In the genomic region with DNA sequence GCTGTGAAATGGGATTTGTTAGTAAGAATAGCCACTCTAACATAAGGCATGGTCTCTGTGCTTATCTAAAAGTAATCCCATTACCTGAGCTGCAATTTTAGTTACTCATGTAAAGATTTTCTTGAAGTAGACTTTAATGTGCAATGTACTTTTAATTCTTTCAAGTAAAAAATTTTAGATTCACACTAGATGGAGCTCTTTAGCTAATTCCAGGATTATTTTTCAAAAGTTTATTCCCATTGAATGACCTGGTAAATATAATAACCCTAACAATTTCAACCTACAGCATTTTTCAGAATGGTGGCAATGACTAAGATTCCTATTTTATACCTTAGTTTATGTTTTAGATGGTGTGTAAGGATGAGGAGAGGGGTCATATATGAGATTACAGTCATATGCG, we compare ENCODE assay signal across 11 cellular contexts. TPM values are rescaled to one million over a fixed set of nuclear protein-coding genes. Genes with fewer than 3 reads are reported as not detected.
A peak's percentile ranks its signal among the peaks of the same experiment; 100 is the strongest.
DNase-seq lines count a peak whose midpoint lies in the region; ATAC-seq and TF ChIP-seq lines count a peak whose summit lies in the region.
"Had no signal": no experiment of that assay in that cellular context is flagged by ENCODE, and none has a peak within 500 bp of the region (broad histone marks: within the 10 kb centered on the region; RNA-seq: fewer than 3 reads in every experiment).

No MANE protein-coding gene starts in this region.

- peaks cover 34% of the 10 kb centered on the region for H4K20me1 ChIP-seq in smooth muscle cell (ENCODE audit: low read depth)

- no peak overlapping the region for H3K9ac ChIP-seq in smooth muscle cell (ENCODE audit: low read depth)

- WGBS in smooth muscle cell (ENCODE audit: low lambda C conversion rate), result 100% methylated on average over 1 of the region's 1 CpG

- H3F3A ChIP-seq in smooth muscle cell (ENCODE audit: low read depth), result no peaks in the 10 kb centered on the region

- no peak overlapping the region for H3K27ac ChIP-seq in RWPE1
- no peak overlapping the region for H3K27ac ChIP-seq in smooth muscle cell (ENCODE audit: low read depth)
- H3K27ac ChIP-seq: skin epidermis had no signal

- H3K36me3 ChIP-seq in smooth muscle cell (ENCODE audit: low read depth), result peaks cover 37% of the 10 kb centered on the region

- no peak overlapping the region for H3K4me3 ChIP-seq in smooth muscle cell
- H3K4me3 ChIP-seq: lung, skin epidermis had no signal

- H3K27me3 ChIP-seq in smooth muscle cell (ENCODE audit: low read depth), result no peaks in the 10 kb centered on the region

- no peak overlapping the region for H2AFZ ChIP-seq in smooth muscle cell (ENCODE audit: low read depth)

- POLR2A ChIA-PET in RWPE1 (lab: Yijun Ruan, JAX; ENCODE audit: low non-redundant PET), result no interaction called here

- peak; percentile 8 for DNase-seq in DMS 273 (lab: John Stamatoyannopoulos, UW; ENCODE audit: unreplicated experiment)
- no peak for DNase-seq in DMS 273 treated with DMSO at 0.1 percent for 48 hours (lab: John Stamatoyannopoulos, UW)
- no peak for DNase-seq in RWPE1 (ENCODE audit: low spot score)
- peak; percentile 62 for DNase-seq in fibroblast of peridontal ligament (ENCODE audit: extremely low read depth)
- DNase-seq in smooth muscle cell (lab: John Stamatoyannopoulos, UW; ENCODE audit: unreplicated experiment), result no peak
- DNase-seq in AG20443 (ENCODE audit: low spot score), result no peak
- DNase-seq in DMS79 (lab: John Stamatoyannopoulos, UW), result no peak
- DNase-seq: activated naive CD4-positive, alpha-beta T cell had no signal

- no peaks in the 10 kb centered on the region for H3K79me2 ChIP-seq in smooth muscle cell (ENCODE audit: low read depth)

- no peaks in the 10 kb centered on the region for H3K9me3 ChIP-seq in smooth muscle cell (replicated peaks; ENCODE audit: low read depth)

- TF ChIP-seq CTCF in RWPE1 (conservative IDR thresholded peaks at IDR 0.05; ENCODE audit: low read depth) (peak; percentile 34), smooth muscle cell (IDR thresholded peaks at IDR 0.05; ENCODE audit: borderline replicate concordance, insufficient read depth, poor library complexity, severe bottlenecking) (peak; percentile 37)

- CTCF ChIA-PET in RWPE1 (lab: Yijun Ruan, JAX), result interaction anchor here (0.7 to 1.0 kb wide), 2 partner anchors 38 to 282 kb away, joined by 3 to 5 read pairs; no protein-coding TSS in a partner anchor

- no peak for ATAC-seq in HG03520 (IDR thresholded peaks at IDR 0.05; ENCODE audit: unreplicated experiment)

- no peak overlapping the region for H3K4me2 ChIP-seq in smooth muscle cell

- no peaks in the 10 kb centered on the region for H3K4me1 ChIP-seq in smooth muscle cell (ENCODE audit: low read depth)

RNA-seq across cellular contexts. Expression of gene USP38, which starts 18.1 kb away (rescaled TPM):
- 23.0 and 29.4 TPM in 2 replicates for total RNA-seq in smooth muscle cell
- polyA plus RNA-seq in smooth muscle cell, result 7.7 and 8.3 TPM in 2 replicates

Comparison
In these comparisons a context has a peak if more than half of its experiments do, and no peak if none do; other contexts are left out.
1. DNase-seq: peak in DMS 273 (single experiment) and fibroblast of peridontal ligament (single experiment); none in DMS 273 treated with DMSO at 0.1 percent for 48 hours (single experiment), RWPE1 (single experiment), smooth muscle cell (single experiment), AG20443 (single experiment) and DMS79 (single experiment).